13 cellular contexts compared by ENCODE assay signal in genomic region chr1:161721738-161722343, GRCh38. TPM values are rescaled to one million over a fixed set of nuclear protein-coding genes. Genes with fewer than 3 reads are reported as not detected.
DNase-seq lines count a peak whose midpoint lies in the region; ATAC-seq, FAIRE-seq and TF ChIP-seq lines count a peak whose summit lies in the region.
"Had no signal": no experiment of that assay in that cellular context is flagged by ENCODE, and none has a peak within 500 bp of the region (broad histone marks: within the 10 kb centered on the region; RNA-seq: fewer than 3 reads in every experiment).

No MANE protein-coding gene starts in this region.

- intact Hi-C loops in activated CD8-positive, alpha-beta T cell treated with anti-CD3 and anti-CD28 coated beads for 36 hours (cut with micrococcal nuclease) = no loop called here

- no peak for FAIRE-seq in urothelium cell line (lab: Jason Lieb, UNC)

- no peak overlapping the region for H3K27ac Mint-ChIP-seq in activated CD8-positive, alpha-beta T cell treated with anti-CD3 and anti-CD28 coated beads for 36 hours
- H3K27ac Mint-ChIP-seq in activated CD8-positive, alpha-beta T cell treated with anti-CD3 and anti-CD28 coated beads, Interleukin-2, amount 10 ng/mL, durations not matched to agents 7 days and 5 days = no peak overlapping the region
- H3K27ac Mint-ChIP-seq: mesothelial cell of epicardium had no signal

- H3K4me3 Mint-ChIP-seq in activated CD8-positive, alpha-beta T cell treated with anti-CD3 and anti-CD28 coated beads for 36 hours = no peak overlapping the region
- H3K4me3 Mint-ChIP-seq in activated CD8-positive, alpha-beta T cell treated with anti-CD3 and anti-CD28 coated beads, Interleukin-2, amount 10 ng/mL, durations not matched to agents 7 days and 5 days = no peak overlapping the region
- H3K4me3 Mint-ChIP-seq: mesothelial cell of epicardium had no signal

- peaks cover 21% of the 10 kb centered on the region for H3K4me1 Mint-ChIP-seq in activated CD8-positive, alpha-beta T cell treated with anti-CD3 and anti-CD28 coated beads for 36 hours (ENCODE audit: low read depth)
- peaks cover 33% of the 10 kb centered on the region for H3K4me1 Mint-ChIP-seq in activated CD8-positive, alpha-beta T cell treated with anti-CD3 and anti-CD28 coated beads, Interleukin-2, amount 10 ng/mL, durations not matched to agents 7 days and 5 days (ENCODE audit: low read depth)

- H3K36me3 Mint-ChIP-seq in activated CD8-positive, alpha-beta T cell treated with anti-CD3 and anti-CD28 coated beads for 36 hours (ENCODE audit: low read depth) = no peaks in the 10 kb centered on the region
- H3K36me3 Mint-ChIP-seq in activated CD8-positive, alpha-beta T cell treated with anti-CD3 and anti-CD28 coated beads, Interleukin-2, amount 10 ng/mL, durations not matched to agents 7 days and 5 days (ENCODE audit: low read depth) = no peaks in the 10 kb centered on the region
- H3K36me3 Mint-ChIP-seq: mesothelial cell of epicardium had no signal

- peak; percentile 26 for DNase-seq in activated CD8-positive, alpha-beta T cell treated with anti-CD3 and anti-CD28 coated beads for 36 hours
- no peak for DNase-seq in activated CD8-positive, alpha-beta T cell treated with anti-CD3 and anti-CD28 coated beads, Interleukin-2, amount 10 ng/mL, durations not matched to agents 7 days and 5 days
- DNase-seq in RPMI7951 (ENCODE audit: low read depth) (peak; percentile 92), epithelial cell of esophagus (ENCODE audit: low read depth) (peak; percentile 51), urothelium cell line (ENCODE audit: low spot score) (peak; percentile 72), dermis blood vessel endothelial cell (no peak)
- DNase-seq in activated effector memory CD4-positive, alpha-beta T cell treated with anti-CD3 and anti-CD28 coated beads, Interleukin-2, amount 50 U/mL, for 16 hours = no peak

- no peak overlapping the region for H3K4me3 ChIP-seq in epithelial cell of esophagus (ENCODE audit: low read length)
- H3K4me3 ChIP-seq: HAP-1 had no signal

- peaks cover 17% of the 10 kb centered on the region for H3K27me3 Mint-ChIP-seq in activated CD8-positive, alpha-beta T cell treated with anti-CD3 and anti-CD28 coated beads for 36 hours
- peaks cover 22% of the 10 kb centered on the region for H3K27me3 Mint-ChIP-seq in activated CD8-positive, alpha-beta T cell treated with anti-CD3 and anti-CD28 coated beads, Interleukin-2, amount 10 ng/mL, durations not matched to agents 7 days and 5 days (ENCODE audit: low read depth)

- no peak for ATAC-seq in activated CD8-positive, alpha-beta T cell treated with anti-CD3 and anti-CD28 coated beads for 36 hours
- no peak for ATAC-seq in activated CD8-positive, alpha-beta T cell treated with anti-CD3 and anti-CD28 coated beads, Interleukin-2, amount 10 ng/mL, durations not matched to agents 7 days and 5 days
- no peak for ATAC-seq in HG03469 (IDR thresholded peaks at IDR 0.05; ENCODE audit: unreplicated experiment)
- ATAC-seq: esophagus mucosa had no signal

- CTCF ChIA-PET in activated CD8-positive, alpha-beta T cell treated with anti-CD3 and anti-CD28 coated beads for 36 hours (lab: Charles Lee) = interaction anchor here (1.2 to 1.8 kb wide), 2 partner anchors 16 to 20 kb away, joined by 3 to 6 read pairs; no protein-coding TSS in a partner anchor
- CTCF ChIA-PET in activated CD8-positive, alpha-beta T cell treated with anti-CD3 and anti-CD28 coated beads, Interleukin-2, amount 10 ng/mL, durations not matched to agents 7 days and 5 days (lab: Charles Lee) = interaction anchor here (1.2 kb wide), 1 partner anchor 20 kb away, joined by 3 read pairs; no protein-coding TSS in a partner anchor

- POLR2A ChIA-PET in activated CD8-positive, alpha-beta T cell treated with anti-CD3 and anti-CD28 coated beads for 36 hours (lab: Charles Lee) = no interaction called here
- POLR2A ChIA-PET in activated CD8-positive, alpha-beta T cell treated with anti-CD3 and anti-CD28 coated beads, Interleukin-2, amount 10 ng/mL, durations not matched to agents 7 days and 5 days (lab: Charles Lee) = no interaction called here

- no peak for TF ChIP-seq CTCF in activated CD8-positive, alpha-beta T cell treated with anti-CD3 and anti-CD28 coated beads for 36 hours (IDR thresholded peaks at IDR 0.05)
- TF ChIP-seq CTCF in epithelial cell of esophagus (IDR thresholded peaks at IDR 0.05; ENCODE audit: insufficient read depth, low read depth, low read length, missing control alignments) = no peak

- H3K9me3 Mint-ChIP-seq in activated CD8-positive, alpha-beta T cell treated with anti-CD3 and anti-CD28 coated beads for 36 hours = no peaks in the 10 kb centered on the region
- no peaks in the 10 kb centered on the region for H3K9me3 Mint-ChIP-seq in activated CD8-positive, alpha-beta T cell treated with anti-CD3 and anti-CD28 coated beads, Interleukin-2, amount 10 ng/mL, durations not matched to agents 7 days and 5 days (ENCODE audit: insufficient read depth)
- H3K9me3 Mint-ChIP-seq: mesothelial cell of epicardium had no signal

RNA-seq across cellular contexts. Expression of gene FCRLB, which starts 0.5 kb away (rescaled TPM):
- under 1 TPM; 0.49 to 0.68 TPM for total RNA-seq in activated CD8-positive, alpha-beta T cell treated with anti-CD3 and anti-CD28 coated beads for 36 hours
- under 1 TPM; 0.97 TPM for total RNA-seq in activated CD8-positive, alpha-beta T cell treated with anti-CD3 and anti-CD28 coated beads, Interleukin-2, amount 10 ng/mL, durations not matched to agents 7 days and 5 days
- total RNA-seq in RPMI7951 (2014; rRNA removed; shearing (Covaris generic)) = 2.2 and 2.4 TPM in 2 replicates
- 0.51 and 0.56 TPM in 2 replicates for total RNA-seq in dermis blood vessel endothelial cell

RNA-seq across cellular contexts. Expression of gene FCRLA, which starts 14.8 kb away (rescaled TPM):
- not detected for total RNA-seq in activated CD8-positive, alpha-beta T cell treated with anti-CD3 and anti-CD28 coated beads for 36 hours
- total RNA-seq in activated CD8-positive, alpha-beta T cell treated with anti-CD3 and anti-CD28 coated beads, Interleukin-2, amount 10 ng/mL, durations not matched to agents 7 days and 5 days = not detected
- total RNA-seq in RPMI7951 (2014; rRNA removed; shearing (Covaris generic)) = 11.2 and 16.7 TPM in 2 replicates
- 0.17 TPM in 1 of 2 replicates, not detected in the other for total RNA-seq in dermis blood vessel endothelial cell
- total RNA-seq: A673; mesothelial cell of epicardium; T-helper 1 cell treated with Interleukin-12 subunit alpha and Interleukin-12 subunit beta and Interleukin-4 antibody, amounts not matched to agents 30 ng/mL and 1 ng/mL, for 36 hours had no signal

RNA-seq across cellular contexts. Expression of gene DUSP12, which starts 27.7 kb away (rescaled TPM):
- 10 to 100 TPM; 25.3 to 25.4 TPM for total RNA-seq in activated CD8-positive, alpha-beta T cell treated with anti-CD3 and anti-CD28 coated beads for 36 hours
- 10 to 100 TPM; 24.1 to 27.6 TPM for total RNA-seq in activated CD8-positive, alpha-beta T cell treated with anti-CD3 and anti-CD28 coated beads, Interleukin-2, amount 10 ng/mL, durations not matched to agents 7 days and 5 days
- total RNA-seq in RPMI7951 (2014; rRNA removed; shearing (Covaris generic)) = 45.9 and 55.0 TPM in 2 replicates
- total RNA-seq in dermis blood vessel endothelial cell = 25.4 and 41.0 TPM in 2 replicates

RNA-seq across cellular contexts. Expression of gene ATF6, which starts 44.3 kb away (rescaled TPM):
- total RNA-seq in activated CD8-positive, alpha-beta T cell treated with anti-CD3 and anti-CD28 coated beads for 36 hours = 10 to 100 TPM; 16.9 to 17.3 TPM
- total RNA-seq in activated CD8-positive, alpha-beta T cell treated with anti-CD3 and anti-CD28 coated beads, Interleukin-2, amount 10 ng/mL, durations not matched to agents 7 days and 5 days = 10 to 100 TPM; 15.2 to 17.1 TPM
- 17.2 and 19.9 TPM in 2 replicates for total RNA-seq in RPMI7951 (2014; rRNA removed; shearing (Covaris generic))
- total RNA-seq in dermis blood vessel endothelial cell = 65.0 and 73.6 TPM in 2 replicates

RNA-seq across cellular contexts. Expression of gene FCGR2B, which starts 58.9 kb away (rescaled TPM):
- not detected for total RNA-seq in activated CD8-positive, alpha-beta T cell treated with anti-CD3 and anti-CD28 coated beads for 36 hours
- total RNA-seq in activated CD8-positive, alpha-beta T cell treated with anti-CD3 and anti-CD28 coated beads, Interleukin-2, amount 10 ng/mL, durations not matched to agents 7 days and 5 days = not detected
- total RNA-seq in RPMI7951 (2014; rRNA removed; shearing (Covaris generic)) = under 0.01 TPM in 1 of 2 replicates, not detected in the other
- total RNA-seq in dermis blood vessel endothelial cell = not detected in 2 replicates
- total RNA-seq: A673; mesothelial cell of epicardium; T-helper 1 cell treated with Interleukin-12 subunit alpha and Interleukin-12 subunit beta and Interleukin-4 antibody, amounts not matched to agents 30 ng/mL and 1 ng/mL, for 36 hours had no signal

Comparison
In these comparisons a context has a peak if more than half of its experiments do, and no peak if none do; other contexts are left out.
1. DNase-seq: peak in activated CD8-positive, alpha-beta T cell treated with anti-CD3 and anti-CD28 coated beads for 36 hours (single experiment), RPMI7951 (single experiment), epithelial cell of esophagus (single experiment) and urothelium cell line (single experiment); none in activated CD8-positive, alpha-beta T cell treated with anti-CD3 and anti-CD28 coated beads, Interleukin-2, amount 10 ng/mL, durations not matched to agents 7 days and 5 days (single experiment), dermis blood vessel endothelial cell (single experiment) and activated effector memory CD4-positive, alpha-beta T cell treated with anti-CD3 and anti-CD28 coated beads, Interleukin-2, amount 50 U/mL, for 16 hours (single experiment).